8 cellular contexts compared by ENCODE assay signal in the genomic region with DNA sequence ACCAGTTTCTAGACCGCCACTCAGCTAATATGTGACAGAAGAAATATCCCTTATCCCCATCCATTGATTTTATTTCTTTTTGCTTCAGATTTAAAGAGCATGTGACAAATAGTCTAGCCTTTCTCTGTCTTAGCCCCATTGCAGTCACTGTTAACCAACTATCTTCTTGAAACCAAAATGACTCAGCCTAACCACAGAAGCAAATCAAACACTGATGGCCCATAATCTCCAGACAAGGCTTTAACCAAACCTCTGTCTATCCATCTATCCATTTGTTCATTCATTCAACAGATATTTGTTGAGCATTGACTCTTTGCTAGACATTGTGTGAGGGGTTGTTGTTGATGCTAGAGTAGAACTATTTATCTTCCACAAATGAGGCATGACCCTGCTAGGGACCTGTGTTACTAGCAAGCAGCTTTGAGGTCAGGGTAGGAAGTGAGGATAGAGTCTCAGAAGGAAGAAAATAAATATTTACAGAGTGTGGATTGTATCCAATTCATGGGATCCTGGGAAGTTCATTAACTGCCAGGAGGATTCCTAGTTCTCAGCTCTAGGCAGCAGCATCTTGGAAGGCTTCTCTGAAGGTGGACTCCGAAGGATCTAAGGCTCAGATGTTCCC. TPM values are rescaled to one million over a fixed set of nuclear protein-coding genes. Genes with fewer than 3 reads are reported as not detected.
DNase-seq lines count a peak whose midpoint lies in the region; ATAC-seq and TF ChIP-seq lines count a peak whose summit lies in the region.

No MANE protein-coding gene starts in this region.

- H3K4ac ChIP-seq in mesendoderm (ENCODE audit: low read depth, low read length): no peak overlapping the region

- no peaks in the 10 kb centered on the region for H3K27me3 Mint-ChIP-seq in activated naive CD4-positive, alpha-beta T cell treated with anti-CD3 and anti-CD28 coated beads for 36 hours (ENCODE audit: low read depth)
- peaks cover 0 to 6% of the 10 kb centered on the region in 2 donors for H3K27me3 Mint-ChIP-seq in T-cell
- H3K27me3 Mint-ChIP-seq in CD8-positive, alpha-beta T cell (ENCODE audit: low read depth): no peaks in the 10 kb centered on the region

- intact Hi-C loops in activated naive CD4-positive, alpha-beta T cell treated with anti-CD3 and anti-CD28 coated beads for 36 hours (cut with micrococcal nuclease): no loop called here
- intact Hi-C loops in CD8-positive, alpha-beta T cell (cut with DNase I, micrococcal nuclease): no loop called here

- H3K4me1 ChIP-seq in CD8-positive, alpha-beta T cell (ENCODE audit: insufficient read depth, low read length): no peaks in the 10 kb centered on the region
- no peaks in the 10 kb centered on the region for H3K4me1 ChIP-seq in mesendoderm (ENCODE audit: control insufficient read depth, low read depth, low read length)

- H3K9me3 ChIP-seq in CD8-positive, alpha-beta T cell (ENCODE audit: low read length): no peaks in the 10 kb centered on the region

- peaks cover 20% of the 10 kb centered on the region for H3K36me3 Mint-ChIP-seq in activated naive CD4-positive, alpha-beta T cell treated with anti-CD3 and anti-CD28 coated beads for 36 hours (ENCODE audit: low read depth)
- H3K36me3 Mint-ChIP-seq in T-cell: peaks cover 15% of the 10 kb centered on the region
- H3K36me3 Mint-ChIP-seq in CD8-positive, alpha-beta T cell: peaks cover 38% of the 10 kb centered on the region

- no peaks in the 10 kb centered on the region for H3K79me2 ChIP-seq in mesendoderm (ENCODE audit: control insufficient read depth, insufficient read depth, low read length)

- no peak overlapping the region for H4K5ac ChIP-seq in mesendoderm (ENCODE audit: low read length)

- no peaks in the 10 kb centered on the region for H3K79me1 ChIP-seq in mesendoderm (ENCODE audit: low read length)

- no peak overlapping the region for H2BK5ac ChIP-seq in mesendoderm (ENCODE audit: low read length)

- no peaks in the 10 kb centered on the region for H3K27me3 ChIP-seq in CD8-positive, alpha-beta T cell (ENCODE audit: insufficient read depth, low read length)
- H3K27me3 ChIP-seq in mesendoderm (ENCODE audit: insufficient read depth, low read length, poor library complexity): no peaks in the 10 kb centered on the region

- no peaks in the 10 kb centered on the region for H3K9me3 Mint-ChIP-seq in activated naive CD4-positive, alpha-beta T cell treated with anti-CD3 and anti-CD28 coated beads for 36 hours
- no peaks in the 10 kb centered on the region for H3K9me3 Mint-ChIP-seq in T-cell
- no peaks in the 10 kb centered on the region for H3K9me3 Mint-ChIP-seq in CD8-positive, alpha-beta T cell

- CTCF ChIA-PET in activated naive CD4-positive, alpha-beta T cell treated with anti-CD3 and anti-CD28 coated beads for 36 hours (lab: Charles Lee): no interaction called here
- CTCF ChIA-PET in T-cell (lab: Charles Lee): interaction anchor here in 1 of 2 donors (0.6 kb wide), 1 partner anchor 14 kb away, joined by 8 read pairs; no protein-coding TSS in a partner anchor
- CTCF ChIA-PET in CD8-positive, alpha-beta T cell (lab: Charles Lee): no interaction called here

- peak; percentile 75 for ATAC-seq in HG02943 (IDR thresholded peaks at IDR 0.05; ENCODE audit: low read depth, unreplicated experiment)
- peak in 1 of 4 experiments; percentile 64 for ATAC-seq in T-cell (replicated peaks in 1 of 4)
- ATAC-seq in stimulated activated naive CD8-positive, alpha-beta T cell treated with anti-CD3 and anti-CD28 coated beads, Interleukin-15, Interleukin-2, amounts not matched to agents 100 U/mL and 50 U/mL, for 24 hours: peak; percentile 96
- ATAC-seq in CD8-positive, alpha-beta T cell: no peak

- no peak overlapping the region for H3K18ac ChIP-seq in mesendoderm (ENCODE audit: low read length)

- peaks cover 11% of the 10 kb centered on the region for H3K4me1 Mint-ChIP-seq in activated naive CD4-positive, alpha-beta T cell treated with anti-CD3 and anti-CD28 coated beads for 36 hours (ENCODE audit: low read depth)
- H3K4me1 Mint-ChIP-seq in T-cell: peaks cover 0 to 11% (median 10%) of the 10 kb centered on the region in 3 donors
- no peaks in the 10 kb centered on the region for H3K4me1 Mint-ChIP-seq in CD8-positive, alpha-beta T cell (ENCODE audit: low read depth)

- no peak overlapping the region for H2BK15ac ChIP-seq in mesendoderm (replicated peaks; ENCODE audit: low read depth)

- no peak overlapping the region for H2BK120ac ChIP-seq in mesendoderm (ENCODE audit: low read depth, low read length)

- POLR2A ChIA-PET in T-cell (lab: Charles Lee): no interaction called here
- POLR2A ChIA-PET in CD8-positive, alpha-beta T cell (lab: Charles Lee): no interaction called here

- H3K4me3 ChIP-seq in CD8-positive, alpha-beta T cell (ENCODE audit: low read depth, low read length): no peak overlapping the region
- no peak overlapping the region for H3K4me3 ChIP-seq in mesendoderm (ENCODE audit: low read length)

- no peak overlapping the region for H2AK5ac ChIP-seq in mesendoderm (ENCODE audit: low read length)

- DNase-seq in activated naive CD4-positive, alpha-beta T cell treated with anti-CD3 and anti-CD28 coated beads for 36 hours: no peak
- no peak for DNase-seq in activated naive CD4-positive, alpha-beta T cell (lab: John Stamatoyannopoulos, UW)
- DNase-seq in T-cell (no peak), RKO (ENCODE audit: low spot score) (no peak), mesendoderm (no peak)
- DNase-seq in stimulated activated naive CD8-positive, alpha-beta T cell treated with anti-CD3 and anti-CD28 coated beads, Interleukin-15, Interleukin-2, amounts not matched to agents 100 U/mL and 50 U/mL, for 24 hours: no peak
- no peak for DNase-seq in CD8-positive, alpha-beta T cell

- H3K27ac ChIP-seq in CD8-positive, alpha-beta T cell (ENCODE audit: low read depth, low read length): no peak overlapping the region
- H3K27ac ChIP-seq in mesendoderm (ENCODE audit: low read depth, low read length): no peak overlapping the region

- H3K56ac ChIP-seq in mesendoderm (ENCODE audit: low read length): no peak overlapping the region

- peak overlapping the region; percentile 68 for H3K27ac Mint-ChIP-seq in activated naive CD4-positive, alpha-beta T cell treated with anti-CD3 and anti-CD28 coated beads for 36 hours
- peak overlapping the region; percentile 49 to 77 for H3K27ac Mint-ChIP-seq in T-cell
- no peak overlapping the region for H3K27ac Mint-ChIP-seq in CD8-positive, alpha-beta T cell

- no peak overlapping the region for H3K23ac ChIP-seq in mesendoderm (ENCODE audit: low read length)

- no peak for TF ChIP-seq CTCF in CD8-positive, alpha-beta T cell (IDR thresholded peaks at IDR 0.05)

- H3K9ac ChIP-seq in mesendoderm (ENCODE audit: low read length): no peak overlapping the region

- H3K4me2 ChIP-seq in mesendoderm (ENCODE audit: low read length): no peak overlapping the region

- no peak overlapping the region for H4K8ac ChIP-seq in mesendoderm (ENCODE audit: low read depth, low read length)

- H3K36me3 ChIP-seq in CD8-positive, alpha-beta T cell (ENCODE audit: insufficient read depth, low read length): no peaks in the 10 kb centered on the region
- no peaks in the 10 kb centered on the region for H3K36me3 ChIP-seq in mesendoderm (ENCODE audit: control insufficient read depth, insufficient read depth, low read length)

- no CpG with 5 or more reads among the region's 2 CpGs for WGBS in mesendoderm (ENCODE audit: extremely low coverage, insufficient coverage, low lambda C conversion rate)

- H3K4me3 Mint-ChIP-seq in activated naive CD4-positive, alpha-beta T cell treated with anti-CD3 and anti-CD28 coated beads for 36 hours: no peak overlapping the region
- H3K4me3 Mint-ChIP-seq in T-cell: no peak overlapping the region
- no peak overlapping the region for H3K4me3 Mint-ChIP-seq in CD8-positive, alpha-beta T cell

RNA-seq across cellular contexts. Expression of a gene that starts 22.5 kb away (rescaled TPM):
- 10 to 100 TPM; 31.5 to 31.9 TPM for total RNA-seq in activated naive CD4-positive, alpha-beta T cell treated with anti-CD3 and anti-CD28 coated beads for 36 hours
- 10 to 100 TPM; 32.4 to 39.5 (median 36.0) TPM for total RNA-seq in T-cell
- total RNA-seq in CD8-positive, alpha-beta T cell: 10 to 100 TPM; 43.2 to 47.3 TPM
- 54.7 TPM for polyA plus RNA-seq in mesendoderm (2013, experiment 1 of 2)
- 53.0 TPM for polyA plus RNA-seq in mesendoderm (2013, experiment 2 of 2)

RNA-seq across cellular contexts. Expression of a gene that starts 22.8 kb away (rescaled TPM):
- 10 to 100 TPM; 40.7 to 45.8 TPM for total RNA-seq in activated naive CD4-positive, alpha-beta T cell treated with anti-CD3 and anti-CD28 coated beads for 36 hours
- total RNA-seq in T-cell: 10 to 100 TPM; 11.3 to 22.5 (median 14.9) TPM
- 10 to 100 TPM; 31.7 to 32.0 TPM for total RNA-seq in CD8-positive, alpha-beta T cell
- polyA plus RNA-seq in mesendoderm (2013, experiment 1 of 2): 31.3 TPM
- 32.2 TPM for polyA plus RNA-seq in mesendoderm (2013, experiment 2 of 2)

RNA-seq across cellular contexts. Expression of a gene that starts 39.8 kb away (rescaled TPM):
- 100 to 1,000 TPM; 446 to 500 TPM for total RNA-seq in activated naive CD4-positive, alpha-beta T cell treated with anti-CD3 and anti-CD28 coated beads for 36 hours
- total RNA-seq in T-cell: 100 to 1,000 TPM; 183 to 509 (median 431) TPM
- 100 to 1,000 TPM; 308 to 378 TPM for total RNA-seq in CD8-positive, alpha-beta T cell
- 3,648 TPM for polyA plus RNA-seq in mesendoderm (2013, experiment 1 of 2)
- 3,664 TPM for polyA plus RNA-seq in mesendoderm (2013, experiment 2 of 2)

RNA-seq across cellular contexts. Expression of a gene that starts 44.6 kb away (rescaled TPM):
- under 1 TPM; 0.38 to 0.47 TPM for total RNA-seq in activated naive CD4-positive, alpha-beta T cell treated with anti-CD3 and anti-CD28 coated beads for 36 hours
- total RNA-seq in T-cell: 1 to 10 TPM; 1.6 to 9.5 (median 4.1) TPM
- 1 to 10 TPM; 1.3 to 1.4 TPM for total RNA-seq in CD8-positive, alpha-beta T cell
- 0.08 TPM for polyA plus RNA-seq in mesendoderm (2013, experiment 1 of 2)
- 0.13 TPM for polyA plus RNA-seq in mesendoderm (2013, experiment 2 of 2)

RNA-seq across cellular contexts. Expression of a gene that starts 54.7 kb away (rescaled TPM):
- 1 to 10 TPM; 5.5 to 6.1 TPM for total RNA-seq in activated naive CD4-positive, alpha-beta T cell treated with anti-CD3 and anti-CD28 coated beads for 36 hours
- 10 to 100 TPM in 2 of 5 donors, 1 to 10 TPM in 3; 6.3 to 14.7 (median 9.4) TPM for total RNA-seq in T-cell
- 10 to 100 TPM; 13.3 to 13.4 TPM for total RNA-seq in CD8-positive, alpha-beta T cell
- polyA plus RNA-seq in mesendoderm (2013, experiment 1 of 2): 4.0 TPM
- polyA plus RNA-seq in mesendoderm (2013, experiment 2 of 2): 3.6 TPM
